In genomic region chr21:46066843-46067331, GRCh38 we compare ENCODE assay signal across 11 cellular contexts. TPM values are rescaled to one million over a fixed set of nuclear protein-coding genes. Genes with fewer than 3 reads are reported as not detected.
DNase-seq lines count a peak whose midpoint lies in the region; ATAC-seq and TF ChIP-seq lines count a peak whose summit lies in the region.
"Had no signal": no experiment of that assay in that cellular context is flagged by ENCODE, and none has a peak within 500 bp of the region (broad histone marks: within the 10 kb centered on the region; RNA-seq: fewer than 3 reads in every experiment).

No MANE protein-coding gene starts in this region.

- peaks cover 8% of the 10 kb centered on the region for H3K27me3 ChIP-seq in upper lobe of right lung

- H3K9me3 Mint-ChIP-seq in activated T-helper 2 cell treated with anti-CD3 and anti-CD28 coated beads, Interferon-gamma antibody, Interleukin-2, Interleukin-4, amounts not matched to agents 10 μg/mL and 5 μg/mL and 100 μg/mL, durations not matched to agents 14 hours and 24 hours and 36 hours: peaks cover 15% of the 10 kb centered on the region
- peaks cover 16% of the 10 kb centered on the region for H3K9me3 Mint-ChIP-seq in nephron progenitor cell
- H3K9me3 Mint-ChIP-seq: stimulated activated effector memory CD8-positive, alpha-beta T cell treated with anti-CD3 and anti-CD28 coated beads, Interleukin-12 subunit alpha, Interleukin-12 subunit beta, amount 100 ng/mL, for 72 hours had no signal

- H3K27ac Mint-ChIP-seq in activated T-helper 2 cell treated with anti-CD3 and anti-CD28 coated beads, Interferon-gamma antibody, Interleukin-2, Interleukin-4, amounts not matched to agents 10 μg/mL and 5 μg/mL and 100 μg/mL, durations not matched to agents 14 hours and 24 hours and 36 hours: no peak overlapping the region
- H3K27ac Mint-ChIP-seq in nephron progenitor cell: peak overlapping the region; percentile 25
- H3K27ac Mint-ChIP-seq: activated CD8-positive, alpha-beta T cell treated with anti-CD3 and anti-CD28 coated beads for 36 hours; stimulated activated effector memory CD8-positive, alpha-beta T cell treated with anti-CD3 and anti-CD28 coated beads, Interleukin-12 subunit alpha, Interleukin-12 subunit beta, amount 100 ng/mL, for 72 hours had no signal

- ATAC-seq in upper lobe of right lung (peak; percentile 46), GM21619 (IDR thresholded peaks at IDR 0.05; ENCODE audit: unreplicated experiment) (no peak), GM18858 (IDR thresholded peaks at IDR 0.05; ENCODE audit: unreplicated experiment) (no peak)
- ATAC-seq: activated CD8-positive, alpha-beta T cell treated with anti-CD3 and anti-CD28 coated beads for 36 hours; stimulated activated effector memory CD8-positive, alpha-beta T cell treated with anti-CD3 and anti-CD28 coated beads, Interleukin-12 subunit alpha, Interleukin-12 subunit beta, amount 100 ng/mL, for 72 hours had no signal

- no peak overlapping the region for H3K4me3 Mint-ChIP-seq in activated T-helper 2 cell treated with anti-CD3 and anti-CD28 coated beads, Interferon-gamma antibody, Interleukin-2, Interleukin-4, amounts not matched to agents 10 μg/mL and 5 μg/mL and 100 μg/mL, durations not matched to agents 14 hours and 24 hours and 36 hours (ENCODE audit: low read depth)
- H3K4me3 Mint-ChIP-seq in nephron progenitor cell: peak overlapping the region; percentile 25
- H3K4me3 Mint-ChIP-seq: activated CD8-positive, alpha-beta T cell treated with anti-CD3 and anti-CD28 coated beads for 36 hours; stimulated activated effector memory CD8-positive, alpha-beta T cell treated with anti-CD3 and anti-CD28 coated beads, Interleukin-12 subunit alpha, Interleukin-12 subunit beta, amount 100 ng/mL, for 72 hours had no signal

- H3K4me3 ChIP-seq in upper lobe of right lung: no peak overlapping the region

- no peaks in the 10 kb centered on the region for H3K9me3 ChIP-seq in upper lobe of right lung

- H3K27ac ChIP-seq in upper lobe of right lung: peak overlapping the region; percentile 73

- peak; percentile 2 for DNase-seq in activated T-helper 2 cell treated with anti-CD3 and anti-CD28 coated beads, Interferon-gamma antibody, Interleukin-2, Interleukin-4, amounts not matched to agents 10 μg/mL and 5 μg/mL and 100 μg/mL, durations not matched to agents 14 hours and 24 hours and 36 hours (ENCODE audit: low spot score)
- DNase-seq in fibroblast of the conjunctiva (ENCODE audit: low read depth): peak; percentile 42
- DNase-seq in nephron progenitor cell: peak; percentile 40
- DNase-seq in upper lobe of right lung: peak; percentile 63
- DNase-seq in DMS 273 treated with DMSO at 0.1 percent for 48 hours (lab: John Stamatoyannopoulos, UW): no peak
- DNase-seq: activated CD8-positive, alpha-beta T cell treated with anti-CD3 and anti-CD28 coated beads for 36 hours; GDM1; NCI-H2029 had no signal

- peaks cover 5% of the 10 kb centered on the region for H3K27me3 Mint-ChIP-seq in activated T-helper 2 cell treated with anti-CD3 and anti-CD28 coated beads, Interferon-gamma antibody, Interleukin-2, Interleukin-4, amounts not matched to agents 10 μg/mL and 5 μg/mL and 100 μg/mL, durations not matched to agents 14 hours and 24 hours and 36 hours (ENCODE audit: low read depth)
- H3K27me3 Mint-ChIP-seq in nephron progenitor cell (ENCODE audit: low read depth, poor library complexity): peaks cover 17% of the 10 kb centered on the region

- H3K4me1 Mint-ChIP-seq in activated T-helper 2 cell treated with anti-CD3 and anti-CD28 coated beads, Interferon-gamma antibody, Interleukin-2, Interleukin-4, amounts not matched to agents 10 μg/mL and 5 μg/mL and 100 μg/mL, durations not matched to agents 14 hours and 24 hours and 36 hours (ENCODE audit: low read depth): peaks cover 6% of the 10 kb centered on the region
- H3K4me1 Mint-ChIP-seq in nephron progenitor cell: peaks cover 55% of the 10 kb centered on the region
- H3K4me1 Mint-ChIP-seq: stimulated activated effector memory CD8-positive, alpha-beta T cell treated with anti-CD3 and anti-CD28 coated beads, Interleukin-12 subunit alpha, Interleukin-12 subunit beta, amount 100 ng/mL, for 72 hours had no signal

- intact Hi-C loops in activated T-helper 2 cell treated with anti-CD3 and anti-CD28 coated beads, Interferon-gamma antibody, Interleukin-2, Interleukin-4, amounts not matched to agents 10 μg/mL and 5 μg/mL and 100 μg/mL, durations not matched to agents 14 hours and 24 hours and 36 hours (cut with micrococcal nuclease): no loop called here
- intact Hi-C loops in upper lobe of right lung (cut with DNase I): no loop called here

- H3K36me3 Mint-ChIP-seq in activated T-helper 2 cell treated with anti-CD3 and anti-CD28 coated beads, Interferon-gamma antibody, Interleukin-2, Interleukin-4, amounts not matched to agents 10 μg/mL and 5 μg/mL and 100 μg/mL, durations not matched to agents 14 hours and 24 hours and 36 hours (ENCODE audit: low read depth): no peaks in the 10 kb centered on the region
- no peaks in the 10 kb centered on the region for H3K36me3 Mint-ChIP-seq in nephron progenitor cell (ENCODE audit: low read depth)

- TF ChIP-seq CTCF in nephron progenitor cell (IDR thresholded peaks at IDR 0.05): no peak
- TF ChIP-seq CTCF in upper lobe of right lung (IDR thresholded peaks at IDR 0.05): no peak

- peaks cover 22% of the 10 kb centered on the region for H3K4me1 ChIP-seq in upper lobe of right lung

- no peaks in the 10 kb centered on the region for H3K36me3 ChIP-seq in upper lobe of right lung

RNA-seq across cellular contexts. Expression of gene COL6A2, which starts 31.0 kb away (rescaled TPM):
- total RNA-seq in activated T-helper 2 cell treated with anti-CD3 and anti-CD28 coated beads, Interferon-gamma antibody, Interleukin-2, Interleukin-4, amounts not matched to agents 10 μg/mL and 5 μg/mL and 100 μg/mL, durations not matched to agents 14 hours and 24 hours and 36 hours: 2.2 TPM in 2 replicates
- 269 TPM for total RNA-seq in upper lobe of right lung

Comparison
In these comparisons a context has a peak if more than half of its experiments do, and no peak if none do; other contexts are left out.
1. RNA of gene COL6A2, which starts 31.0 kb away (total RNA-seq): 269 TPM in upper lobe of right lung (single experiment); 2.2 TPM in activated T-helper 2 cell treated with anti-CD3 and anti-CD28 coated beads, Interferon-gamma antibody, Interleukin-2, Interleukin-4, amounts not matched to agents 10 μg/mL and 5 μg/mL and 100 μg/mL, durations not matched to agents 14 hours and 24 hours and 36 hours; every median in the first group is over 10 times any median in the second.